ENCODE assay signal across 8 cellular contexts in genomic region chr9:112380102-112380581, GRCh38. TPM values are rescaled to one million over a fixed set of nuclear protein-coding genes. Genes with fewer than 3 reads are reported as not detected.
DNase-seq lines count a peak whose midpoint lies in the region; TF ChIP-seq lines count a peak whose summit lies in the region.

Gene HSDL2, plus strand, starts transcription at chr9:112380108. Its CDS starts 56 bp downstream, at chr9:112380164.

- H3K4me3 Mint-ChIP-seq in Caco-2 (ENCODE audit: unreplicated experiment) = peak within 1 kb of the TSS; percentile 99
- peak within 1 kb of the TSS; percentile 99 for H3K4me3 Mint-ChIP-seq in activated CD4-positive, alpha-beta T cell treated with anti-CD3 and anti-CD28 coated beads, Interleukin-2, amount 10 ng/mL, durations not matched to agents 7 days and 5 days
- H3K4me3 Mint-ChIP-seq in neural progenitor cell = peak within 1 kb of the TSS; percentile 90

- no peaks in the 10 kb centered on the region for H4K20me1 ChIP-seq in neural progenitor cell (ENCODE audit: low read depth)

- H3K36me3 ChIP-seq in Caco-2 (ENCODE audit: control insufficient read depth, insufficient read depth, low read length) (no peaks in the 10 kb centered on the region; the same call in none of the 2 replicates), neural progenitor cell (no peaks in the 10 kb centered on the region)

- peak within 1 kb of the TSS; percentile 98 for H3K27ac Mint-ChIP-seq in Caco-2 (ENCODE audit: unreplicated experiment)
- peak within 1 kb of the TSS; percentile 99 for H3K27ac Mint-ChIP-seq in activated CD4-positive, alpha-beta T cell treated with anti-CD3 and anti-CD28 coated beads, Interleukin-2, amount 10 ng/mL, durations not matched to agents 7 days and 5 days
- peak within 1 kb of the TSS; percentile 100 for H3K27ac Mint-ChIP-seq in neural progenitor cell

- H3K27ac ChIP-seq in neural progenitor cell = peak within 1 kb of the TSS; percentile 94

- POLR2A ChIA-PET in Caco-2 (lab: Charles Lee) = interaction anchor here (0.6 to 2.0 kb wide), 10 partner anchors 14 to 842 kb away, joined by 3 to 10 read pairs (median 4); partner anchors contain the start of genes PTBP3 and SLC31A1
- POLR2A ChIA-PET in activated CD4-positive, alpha-beta T cell treated with anti-CD3 and anti-CD28 coated beads, Interleukin-2, amount 10 ng/mL, durations not matched to agents 7 days and 5 days (lab: Charles Lee) = interaction anchor here (0.6 to 0.8 kb wide), 3 partner anchors 64 to 338 kb away, joined by 3 to 4 read pairs (median 4); partner anchors contain the start of gene INIP

- H3K4me1 ChIP-seq in Caco-2 (peaks cover 46% of the 10 kb centered on the region), neural progenitor cell (peaks cover 13% of the 10 kb centered on the region)

- H3K27me3 ChIP-seq in Caco-2 (replicated peaks; ENCODE audit: control insufficient read depth, insufficient read depth, low read length) (no peaks in the 10 kb centered on the region), neural progenitor cell (no peaks in the 10 kb centered on the region)

- peak within 1 kb of the TSS; percentile 77 for H3K4me2 ChIP-seq in neural progenitor cell

- H3K9ac ChIP-seq in neural progenitor cell = peak within 1 kb of the TSS; percentile 39

- H3K79me2 ChIP-seq in neural progenitor cell (ENCODE audit: low read depth) = peaks cover 30% of the 10 kb centered on the region

- CTCF ChIA-PET in Caco-2 (lab: Charles Lee) = interaction anchor here (0.6 to 1.4 kb wide), 7 partner anchors 47 to 698 kb away, joined by 3 to 7 read pairs (median 4); partner anchors contain the start of gene PTBP3
- CTCF ChIA-PET in activated CD4-positive, alpha-beta T cell treated with anti-CD3 and anti-CD28 coated beads, Interleukin-2, amount 10 ng/mL, durations not matched to agents 7 days and 5 days (lab: Charles Lee) = interaction anchor here (0.6 to 2.1 kb wide), 8 partner anchors 10 to 340 kb away, joined by 3 to 14 read pairs (median 3); no protein-coding TSS in a partner anchor

- H3K4me1 Mint-ChIP-seq in Caco-2 (ENCODE audit: low read depth, unreplicated experiment) = peaks cover 38% of the 10 kb centered on the region
- peaks cover 53% of the 10 kb centered on the region for H3K4me1 Mint-ChIP-seq in activated CD4-positive, alpha-beta T cell treated with anti-CD3 and anti-CD28 coated beads, Interleukin-2, amount 10 ng/mL, durations not matched to agents 7 days and 5 days
- peaks cover 32% of the 10 kb centered on the region for H3K4me1 Mint-ChIP-seq in neural progenitor cell

- H3F3A ChIP-seq in neural progenitor cell (ENCODE audit: low read depth) = peaks cover 20% of the 10 kb centered on the region

- H3K4me3 ChIP-seq in Caco-2 (ENCODE audit: low read depth, low read length) (peak within 1 kb of the TSS; percentile 81), fibroblast of pulmonary artery (replicated peaks; ENCODE audit: low read depth, low read length) (peak within 1 kb of the TSS; percentile 89), neural progenitor cell (peak within 1 kb of the TSS; percentile 71)

- BruUV-seq in Caco-2 (replicated peaks; lab: Mats Ljungman, UMichigan) = TSS peak; percentile 58

- H3K36me3 Mint-ChIP-seq in Caco-2 (ENCODE audit: insufficient read depth, unreplicated experiment) (peaks cover 41% of the 10 kb centered on the region), neural progenitor cell (peaks cover 19% of the 10 kb centered on the region)
- H3K36me3 Mint-ChIP-seq in activated CD4-positive, alpha-beta T cell treated with anti-CD3 and anti-CD28 coated beads, Interleukin-2, amount 10 ng/mL, durations not matched to agents 7 days and 5 days (ENCODE audit: low read depth) = peaks cover 10% of the 10 kb centered on the region

- H3K9me3 Mint-ChIP-seq in Caco-2 (ENCODE audit: unreplicated experiment) (peaks cover 4% of the 10 kb centered on the region), neural progenitor cell (peaks cover 26% of the 10 kb centered on the region)
- H3K9me3 Mint-ChIP-seq in activated CD4-positive, alpha-beta T cell treated with anti-CD3 and anti-CD28 coated beads, Interleukin-2, amount 10 ng/mL, durations not matched to agents 7 days and 5 days = no peaks in the 10 kb centered on the region

- TF ChIP-seq CTCF in Caco-2 (IDR thresholded peaks at IDR 0.05; ENCODE audit: insufficient read depth in 1 of 2, low read depth in 1 of 2, low read length in 1 of 2, severe bottlenecking in 1 of 2, unreplicated experiment in 1 of 2) (no peak), GM20000 (IDR thresholded peaks at IDR 0.05; ENCODE audit: extremely low read depth, missing control alignments) (no peak), fibroblast of pulmonary artery (IDR thresholded peaks at IDR 0.05; ENCODE audit: low read length, missing control alignments) (no peak), neural progenitor cell (IDR thresholded peaks at IDR 0.05) (no peak)

- intact Hi-C loops in Caco-2 (cut with micrococcal nuclease; ENCODE audit: unreplicated experiment) = no loop called here

- H2AFZ ChIP-seq in neural progenitor cell (replicated peaks) = peak within 1 kb of the TSS; percentile 81

- H3K27me3 Mint-ChIP-seq in Caco-2 (ENCODE audit: insufficient read depth, unreplicated experiment) (no peaks in the 10 kb centered on the region), neural progenitor cell (ENCODE audit: insufficient read depth, low read depth) (peaks cover 4% of the 10 kb centered on the region)
- no peaks in the 10 kb centered on the region for H3K27me3 Mint-ChIP-seq in activated CD4-positive, alpha-beta T cell treated with anti-CD3 and anti-CD28 coated beads, Interleukin-2, amount 10 ng/mL, durations not matched to agents 7 days and 5 days

- H3K9me3 ChIP-seq in Caco-2 (no peaks in the 10 kb centered on the region), neural progenitor cell (ENCODE audit: low read depth) (no peaks in the 10 kb centered on the region)

- DNase-seq in Caco-2 (peak in 1 of 2 experiments; percentile 53), GM20000 (ENCODE audit: low spot score) (peak; percentile 20), HS-27A (ENCODE audit: low read depth) (peak; percentile 27), fibroblast of pulmonary artery (ENCODE audit: low read depth) (peak; percentile 38), neural progenitor cell (ENCODE audit: low spot score) (no peak), NCI-H510A (lab: John Stamatoyannopoulos, UW) (no peak), SHP77 (lab: John Stamatoyannopoulos, UW) (no peak)
- peak; percentile 22 for DNase-seq in activated CD4-positive, alpha-beta T cell treated with anti-CD3 and anti-CD28 coated beads, Interleukin-2, amount 10 ng/mL, durations not matched to agents 7 days and 5 days

RNA-seq across cellular contexts. Expression of gene HSDL2, which starts in this region (rescaled TPM):
- total RNA-seq in Caco-2 (2022) (122 and 134 TPM in 2 replicates), neural progenitor cell (ENCODE audit: low replicate concordance) (14.5 and 23.8 TPM in 2 replicates)
- 10 to 100 TPM; 18.4 to 24.1 TPM for total RNA-seq in activated CD4-positive, alpha-beta T cell treated with anti-CD3 and anti-CD28 coated beads, Interleukin-2, amount 10 ng/mL, durations not matched to agents 7 days and 5 days

Comparison
In these comparisons a context has a peak if more than half of its experiments do, and no peak if none do; other contexts are left out.
1. DNase-seq: peak in GM20000 (single experiment), HS-27A (single experiment), activated CD4-positive, alpha-beta T cell treated with anti-CD3 and anti-CD28 coated beads, Interleukin-2, amount 10 ng/mL, durations not matched to agents 7 days and 5 days (single experiment) and fibroblast of pulmonary artery (single experiment); none in neural progenitor cell (single experiment), NCI-H510A (single experiment) and SHP77 (0 of 2).
2. Peak in every context shown above with its lines, with median percentiles within 50 percentile points of each other: H3K4me3 ChIP-seq, H3K27ac Mint-ChIP-seq and H3K4me3 Mint-ChIP-seq.